18 cellular contexts compared by ENCODE assay signal in genomic region chr12:104411826-104412626, GRCh38. TPM values are rescaled to one million over a fixed set of nuclear protein-coding genes. Genes with fewer than 3 reads are reported as not detected.
A peak's percentile ranks its signal among the peaks of the same experiment; 100 is the strongest.
DNase-seq lines count a peak whose midpoint lies in the region; ATAC-seq lines count a peak whose summit lies in the region.
"Had no signal": no experiment of that assay in that cellular context is flagged by ENCODE, and none has a peak within 500 bp of the region (broad histone marks: within the 10 kb centered on the region; RNA-seq: fewer than 3 reads in every experiment).

No MANE protein-coding gene starts in this region.

- H3K9me3 Mint-ChIP-seq in activated T-cell treated with anti-CD3 and anti-CD28 coated beads, Interleukin-2, amount 50 U/mL, for 4 hours: no peaks in the 10 kb centered on the region
- no peaks in the 10 kb centered on the region for H3K9me3 Mint-ChIP-seq in activated T-cell treated with anti-CD3 and anti-CD28 coated beads, Interleukin-2, amount 50 U/mL, for 72 hours
- no peaks in the 10 kb centered on the region for H3K9me3 Mint-ChIP-seq in activated T-helper 17 cell treated with anti-CD3 and anti-CD28 coated beads, Interleukin-2, amount 50 U/mL, for 72 hours
- no peaks in the 10 kb centered on the region for H3K9me3 Mint-ChIP-seq in stimulated activated effector memory CD8-positive, alpha-beta T cell treated with anti-CD3 and anti-CD28 coated beads, Interleukin-12 subunit alpha, Interleukin-12 subunit beta, amount 100 ng/mL, for 72 hours
- H3K9me3 Mint-ChIP-seq: CD8-positive, alpha-beta T cell; IgD-negative memory B cell; T-helper 2 cell treated with Interferon-gamma antibody and Interleukin-4, amounts not matched to agents 5 μg/mL and 100 μg/mL, for 36 hours had no signal

- H3K27me3 Mint-ChIP-seq in activated T-cell treated with anti-CD3 and anti-CD28 coated beads, Interleukin-2, amount 50 U/mL, for 4 hours (ENCODE audit: low read depth): peaks cover 2% of the 10 kb centered on the region
- H3K27me3 Mint-ChIP-seq in activated T-cell treated with anti-CD3 and anti-CD28 coated beads, Interleukin-2, amount 50 U/mL, for 72 hours (ENCODE audit: low read depth): no peaks in the 10 kb centered on the region
- H3K27me3 Mint-ChIP-seq in activated T-helper 17 cell treated with anti-CD3 and anti-CD28 coated beads, Interleukin-2, amount 50 U/mL, for 72 hours: no peaks in the 10 kb centered on the region
- H3K27me3 Mint-ChIP-seq: activated CD4-positive, alpha-beta T cell treated with anti-CD3 and anti-CD28 coated beads, Interleukin-2, amount 10 ng/mL, durations not matched to agents 7 days and 5 days had no signal

- no peak overlapping the region for H3K4me3 Mint-ChIP-seq in activated T-cell treated with anti-CD3 and anti-CD28 coated beads, Interleukin-2, amount 50 U/mL, for 4 hours
- H3K4me3 Mint-ChIP-seq in activated T-cell treated with anti-CD3 and anti-CD28 coated beads, Interleukin-2, amount 50 U/mL, for 72 hours: no peak overlapping the region
- no peak overlapping the region for H3K4me3 Mint-ChIP-seq in activated T-helper 17 cell treated with anti-CD3 and anti-CD28 coated beads, Interleukin-2, amount 50 U/mL, for 72 hours
- H3K4me3 Mint-ChIP-seq in stimulated activated effector memory CD8-positive, alpha-beta T cell treated with anti-CD3 and anti-CD28 coated beads, Interleukin-12 subunit alpha, Interleukin-12 subunit beta, amount 100 ng/mL, for 72 hours: no peak overlapping the region
- H3K4me3 Mint-ChIP-seq: activated CD4-positive, alpha-beta T cell treated with anti-CD3 and anti-CD28 coated beads, Interleukin-2, amount 10 ng/mL, durations not matched to agents 7 days and 5 days; CD8-positive, alpha-beta T cell; T-helper 2 cell treated with Interferon-gamma antibody and Interleukin-4, amounts not matched to agents 5 μg/mL and 100 μg/mL, for 36 hours had no signal

- H3K27ac Mint-ChIP-seq in activated T-cell treated with anti-CD3 and anti-CD28 coated beads, Interleukin-2, amount 50 U/mL, for 72 hours: no peak overlapping the region
- H3K27ac Mint-ChIP-seq in activated T-helper 17 cell treated with anti-CD3 and anti-CD28 coated beads, Interleukin-2, amount 50 U/mL, for 72 hours: peak overlapping the region; percentile 26
- no peak overlapping the region for H3K27ac Mint-ChIP-seq in stimulated activated effector memory CD8-positive, alpha-beta T cell treated with anti-CD3 and anti-CD28 coated beads, Interleukin-12 subunit alpha, Interleukin-12 subunit beta, amount 100 ng/mL, for 72 hours
- H3K27ac Mint-ChIP-seq: activated CD4-positive, alpha-beta T cell treated with anti-CD3 and anti-CD28 coated beads, Interleukin-2, amount 10 ng/mL, durations not matched to agents 7 days and 5 days; CD8-positive, alpha-beta T cell; IgD-negative memory B cell; T-helper 2 cell treated with Interferon-gamma antibody and Interleukin-4, amounts not matched to agents 5 μg/mL and 100 μg/mL, for 36 hours had no signal

- no peaks in the 10 kb centered on the region for H3K36me3 Mint-ChIP-seq in activated T-cell treated with anti-CD3 and anti-CD28 coated beads, Interleukin-2, amount 50 U/mL, for 4 hours (ENCODE audit: insufficient read depth)
- H3K36me3 Mint-ChIP-seq in activated T-cell treated with anti-CD3 and anti-CD28 coated beads, Interleukin-2, amount 50 U/mL, for 72 hours (ENCODE audit: insufficient read depth in 2 of 2): no peaks in the 10 kb centered on the region
- no peaks in the 10 kb centered on the region for H3K36me3 Mint-ChIP-seq in activated T-helper 17 cell treated with anti-CD3 and anti-CD28 coated beads, Interleukin-2, amount 50 U/mL, for 72 hours (ENCODE audit: low read depth)
- H3K36me3 Mint-ChIP-seq in stimulated activated effector memory CD8-positive, alpha-beta T cell treated with anti-CD3 and anti-CD28 coated beads, Interleukin-12 subunit alpha, Interleukin-12 subunit beta, amount 100 ng/mL, for 72 hours: no peaks in the 10 kb centered on the region
- H3K36me3 Mint-ChIP-seq: CD8-positive, alpha-beta T cell had no signal

- DNase-seq in activated T-cell treated with anti-CD3 and anti-CD28 coated beads, Interleukin-2, amount 50 U/mL, for 4 hours: no peak
- DNase-seq in activated T-cell treated with anti-CD3 and anti-CD28 coated beads, Interleukin-2, amount 50 U/mL, for 72 hours: no peak
- DNase-seq in iris pigment epithelial cell (ENCODE audit: low read depth) (peak; percentile 49), activated gamma-delta T cell (lab: John Stamatoyannopoulos, UW) (no peak)
- DNase-seq in stimulated activated effector memory CD8-positive, alpha-beta T cell treated with anti-CD3 and anti-CD28 coated beads, Interleukin-12 subunit alpha, Interleukin-12 subunit beta, amount 100 ng/mL, for 72 hours (ENCODE audit: low spot score in 2 of 2): no peak
- DNase-seq in activated naive CD4-positive, alpha-beta T cell (lab: John Stamatoyannopoulos, UW): no peak
- DNase-seq: activated CD4-positive, alpha-beta T cell treated with anti-CD3 and anti-CD28 coated beads, Interleukin-2, amount 10 ng/mL, durations not matched to agents 7 days and 5 days; activated T-cell treated with anti-CD3 and anti-CD28 coated beads, Interleukin-2, amount 50 U/mL, for 1 hour; CD8-positive, alpha-beta T cell; glutamatergic neuron; midbrain; MV-4-11; NCI-H2171; SJCRH30 had no signal

- peaks cover 10% of the 10 kb centered on the region for H3K4me1 Mint-ChIP-seq in activated T-cell treated with anti-CD3 and anti-CD28 coated beads, Interleukin-2, amount 50 U/mL, for 4 hours (ENCODE audit: low read depth)
- peaks cover 14% of the 10 kb centered on the region for H3K4me1 Mint-ChIP-seq in activated T-cell treated with anti-CD3 and anti-CD28 coated beads, Interleukin-2, amount 50 U/mL, for 72 hours (ENCODE audit: low read depth)
- peaks cover 10% of the 10 kb centered on the region for H3K4me1 Mint-ChIP-seq in activated T-helper 17 cell treated with anti-CD3 and anti-CD28 coated beads, Interleukin-2, amount 50 U/mL, for 72 hours
- H3K4me1 Mint-ChIP-seq in stimulated activated effector memory CD8-positive, alpha-beta T cell treated with anti-CD3 and anti-CD28 coated beads, Interleukin-12 subunit alpha, Interleukin-12 subunit beta, amount 100 ng/mL, for 72 hours: peaks cover 13% of the 10 kb centered on the region
- H3K4me1 Mint-ChIP-seq: activated CD4-positive, alpha-beta T cell treated with anti-CD3 and anti-CD28 coated beads, Interleukin-2, amount 10 ng/mL, durations not matched to agents 7 days and 5 days had no signal

- ATAC-seq in activated T-cell treated with anti-CD3 and anti-CD28 coated beads, Interleukin-2, amount 50 U/mL, for 4 hours: peak; percentile 14 to 32
- no peak for ATAC-seq in activated T-cell treated with anti-CD3 and anti-CD28 coated beads, Interleukin-2, amount 50 U/mL, for 72 hours (replicated peaks in 1 of 2)
- peak; percentile 35 for ATAC-seq in activated T-helper 17 cell treated with anti-CD3 and anti-CD28 coated beads, Interleukin-2, amount 50 U/mL, for 72 hours (replicated peaks)
- ATAC-seq in stimulated activated effector memory CD8-positive, alpha-beta T cell treated with anti-CD3 and anti-CD28 coated beads, Interleukin-12 subunit alpha, Interleukin-12 subunit beta, amount 100 ng/mL, for 72 hours: peak; percentile 19
- no peak for ATAC-seq in HG03097 (IDR thresholded peaks at IDR 0.05; ENCODE audit: low FRiP score, unreplicated experiment)
- ATAC-seq: CD8-positive, alpha-beta T cell had no signal

RNA-seq across cellular contexts. Expression of gene CHST11, which starts 44.7 kb away (rescaled TPM):
- 10 to 100 TPM; 40.5 to 70.7 (median 61.7) TPM for total RNA-seq in activated T-cell treated with anti-CD3 and anti-CD28 coated beads, Interleukin-2, amount 50 U/mL, for 4 hours
- 10 to 100 TPM; 47.2 to 57.7 TPM for total RNA-seq in activated T-cell treated with anti-CD3 and anti-CD28 coated beads, Interleukin-2, amount 50 U/mL, for 72 hours
- total RNA-seq in activated T-helper 17 cell treated with anti-CD3 and anti-CD28 coated beads, Interleukin-2, amount 50 U/mL, for 72 hours: 10 to 100 TPM; 36.2 to 61.7 TPM

Comparison
In these comparisons a context has a peak if more than half of its experiments do, and no peak if none do; other contexts are left out.
1. ATAC-seq: peak in activated T-cell treated with anti-CD3 and anti-CD28 coated beads, Interleukin-2, amount 50 U/mL, for 4 hours (2 of 2), activated T-helper 17 cell treated with anti-CD3 and anti-CD28 coated beads, Interleukin-2, amount 50 U/mL, for 72 hours (single experiment) and stimulated activated effector memory CD8-positive, alpha-beta T cell treated with anti-CD3 and anti-CD28 coated beads, Interleukin-12 subunit alpha, Interleukin-12 subunit beta, amount 100 ng/mL, for 72 hours (single experiment); none in activated T-cell treated with anti-CD3 and anti-CD28 coated beads, Interleukin-2, amount 50 U/mL, for 72 hours (0 of 2) and HG03097 (single experiment).